30 cellular contexts compared by ENCODE assay signal in genomic region chr5:84433461-84433860, GRCh38. TPM values are rescaled to one million over a fixed set of nuclear protein-coding genes. Genes with fewer than 3 reads are reported as not detected.
DNase-seq lines count a peak whose midpoint lies in the region; ATAC-seq, FAIRE-seq and TF ChIP-seq lines count a peak whose summit lies in the region.
"Had no signal": no experiment of that assay in that cellular context is flagged by ENCODE, and none has a peak within 500 bp of the region (broad histone marks: within the 10 kb centered on the region; RNA-seq: fewer than 3 reads in every experiment).

No MANE protein-coding gene starts in this region.

- no peak overlapping the region for H2AFZ ChIP-seq in astrocyte (ENCODE audit: low read depth, low read length)

- intact Hi-C loops in heart right ventricle (cut with DNase I) (no loop called here), posterior cingulate gyrus (cut with DNase I) (no loop called here), stomach (cut with DNase I; ENCODE audit: low total_unique reads) (no loop called here)

- H3K9ac ChIP-seq in astrocyte (ENCODE audit: low read length): no peak overlapping the region

- H3K27me3 ChIP-seq in astrocyte (ENCODE audit: insufficient read depth, low read length) (no peaks in the 10 kb centered on the region), heart right ventricle (no peaks in the 10 kb centered on the region), stomach (no peaks in the 10 kb centered on the region)
- H3K27me3 ChIP-seq: adrenal gland, cardiac muscle cell, ovary, right atrium auricular region, thyroid gland had no signal

- H3K27ac Mint-ChIP-seq in astrocyte (ENCODE audit: unreplicated experiment): peak overlapping the region; percentile 77
- H3K27ac Mint-ChIP-seq: CD4-positive, alpha-beta memory T cell; natural killer cell had no signal

- no peaks in the 10 kb centered on the region for H3K79me2 ChIP-seq in astrocyte (ENCODE audit: insufficient read depth, low read length)

- peaks cover 4% of the 10 kb centered on the region for H3K36me3 Mint-ChIP-seq in astrocyte (ENCODE audit: low read depth, unreplicated experiment)
- H3K36me3 Mint-ChIP-seq: CD4-positive, alpha-beta memory T cell; natural killer cell had no signal

- peaks cover 6% of the 10 kb centered on the region for H3K9me3 Mint-ChIP-seq in astrocyte (ENCODE audit: unreplicated experiment)

- H3K4me3 ChIP-seq in astrocyte (ENCODE audit: insufficient read depth, low read depth, low read length) (no peak overlapping the region), fibroblast of pulmonary artery (replicated peaks; ENCODE audit: low read depth, low read length) (no peak overlapping the region), heart right ventricle (no peak overlapping the region), stomach (no peak overlapping the region)
- H3K4me3 ChIP-seq: adrenal gland, cardiac muscle cell, ovary, right atrium auricular region, SK-N-MC, thyroid gland had no signal

- peaks cover 34% of the 10 kb centered on the region for H3K4me1 ChIP-seq in astrocyte (ENCODE audit: insufficient read depth, low read length)
- H3K4me1 ChIP-seq in heart right ventricle: no peaks in the 10 kb centered on the region
- H3K4me1 ChIP-seq in stomach: no peaks in the 10 kb centered on the region
- H3K4me1 ChIP-seq: adrenal gland, right atrium auricular region, thyroid gland had no signal

- no peak overlapping the region for H3K4me3 Mint-ChIP-seq in astrocyte (ENCODE audit: unreplicated experiment)
- H3K4me3 Mint-ChIP-seq: CD4-positive, alpha-beta memory T cell; natural killer cell had no signal

- H3K27ac ChIP-seq in astrocyte (ENCODE audit: low read depth, low read length) (no peak overlapping the region), heart right ventricle (no peak overlapping the region), stomach (no peak overlapping the region)
- H3K27ac ChIP-seq: adrenal gland, cardiac muscle cell, ovary, right atrium auricular region, RWPE1, SK-N-MC, thyroid gland, VCaP had no signal

- TF ChIP-seq CTCF in astrocyte (IDR thresholded peaks at IDR 0.05; ENCODE audit: insufficient read depth, low read depth, low read length) (no peak), fibroblast of pulmonary artery (IDR thresholded peaks at IDR 0.05; ENCODE audit: low read length, missing control alignments) (no peak), heart right ventricle (IDR thresholded peaks at IDR 0.05) (no peak), stomach (IDR thresholded peaks at IDR 0.05) (no peak)

- DNase-seq in HT1080 (ENCODE audit: low read depth): peak; percentile 21
- peak; percentile 84 for DNase-seq in astrocyte (ENCODE audit: low read depth)
- DNase-seq in fibroblast of pulmonary artery (ENCODE audit: low read depth): peak; percentile 80
- no peak for DNase-seq in heart right ventricle
- DNase-seq in posterior cingulate gyrus: no peak
- no peak for DNase-seq in stomach
- DNase-seq in NCI-H446 (lab: John Stamatoyannopoulos, UW): no peak
- DNase-seq: activated CD4-positive, alpha-beta T cell treated with anti-CD3 and anti-CD28 coated beads for 48 hours; activated naive CD4-positive, alpha-beta T cell; activated T-cell treated with anti-CD3 and anti-CD28 coated beads, Interleukin-2, amount 50 U/mL, for 48 hours; adrenal gland; CD4-positive, alpha-beta memory T cell; cortex of kidney; Kasumi-1; natural killer cell; NCI-H1048; NCI-H187; NCI-H69; ovary; stimulated activated naive CD8-positive, alpha-beta T cell treated with anti-CD3 and anti-CD28 coated beads, Interleukin-15, Interleukin-2, amounts not matched to agents 100 U/mL and 50 U/mL, for 24 hours; T-helper 2 cell; thyroid gland had no signal

- no peak for ATAC-seq in heart right ventricle
- ATAC-seq: left lobe of liver; natural killer cell; stimulated activated naive CD8-positive, alpha-beta T cell treated with anti-CD3 and anti-CD28 coated beads, Interleukin-15, Interleukin-2, amounts not matched to agents 100 U/mL and 50 U/mL, for 24 hours had no signal

- H4K20me1 ChIP-seq in astrocyte (ENCODE audit: insufficient read depth, low read length): no peaks in the 10 kb centered on the region

- H3K36me3 ChIP-seq in astrocyte (ENCODE audit: insufficient read depth, low read length) (no peaks in the 10 kb centered on the region), heart right ventricle (no peaks in the 10 kb centered on the region), stomach (no peaks in the 10 kb centered on the region)
- H3K36me3 ChIP-seq: adrenal gland, cardiac muscle cell, ovary, right atrium auricular region, thyroid gland had no signal

- no peak for TF ChIP-seq EP300 in stomach (IDR thresholded peaks at IDR 0.05)

- WGBS in heart right ventricle, 2 donors: 67 to 71% methylated on average over 1 of the region's 1 CpG
- WGBS in stomach, 5 donors: 78 to 100% (median 91%) methylated on average over 1 of the region's 1 CpG

- no peaks in the 10 kb centered on the region for H3K27me3 Mint-ChIP-seq in astrocyte (ENCODE audit: low read depth, unreplicated experiment)
- H3K27me3 Mint-ChIP-seq: CD4-positive, alpha-beta memory T cell had no signal

- H3K4me2 ChIP-seq in astrocyte (ENCODE audit: low read length): peak overlapping the region; percentile 27

- H3K4me1 Mint-ChIP-seq in astrocyte (ENCODE audit: low read depth, unreplicated experiment): peaks cover 59% of the 10 kb centered on the region
- H3K4me1 Mint-ChIP-seq: CD4-positive, alpha-beta memory T cell; natural killer cell had no signal

- no peak for TF ChIP-seq POLR2A in stomach (IDR thresholded peaks at IDR 0.05)

- no peaks in the 10 kb centered on the region for H3K9me3 ChIP-seq in astrocyte (ENCODE audit: insufficient read depth, low read depth, low read length)
- peaks cover 0 to 5% (median 0%) of the 10 kb centered on the region in 11 donors for H3K9me3 ChIP-seq in heart right ventricle
- H3K9me3 ChIP-seq in stomach: peaks cover 0 to under 1% (median 0%) of the 10 kb centered on the region in 4 donors
- H3K9me3 ChIP-seq: adrenal gland, ovary, right atrium auricular region, thyroid gland had no signal

- peak; percentile 20 for FAIRE-seq in astrocyte (lab: Jason Lieb, UNC)
- FAIRE-seq: G401.6, H1 had no signal

RNA-seq across cellular contexts. Expression of gene EDIL3, which starts 48.8 kb away (rescaled TPM):
- 2.4 and 3.0 TPM in 2 replicates for total RNA-seq in HT1080 (2014; rRNA removed; shearing (Covaris generic))
- polyA plus RNA-seq in HT1080 (2015; cell fraction: cytosol; rRNA removed): 11.3 and 18.5 TPM in 2 replicates
- 37.9 and 39.4 TPM in 2 replicates for polyA plus RNA-seq in HT1080 (2015; cell fraction: nucleus; rRNA removed)
- total RNA-seq in astrocyte (226 and 284 TPM in 2 replicates), heart right ventricle (10 to 100 TPM in 1 of 10 donors, 1 to 10 TPM in 9; 2.4 to 10.0 (median 4.8) TPM), stomach (10 to 100 TPM in 4 of 5 donors, 1 to 10 TPM in 1; 2.3 to 75.0 (median 22.3) TPM)
- polyA plus RNA-seq in heart right ventricle (1 to 10 TPM; 1.6 to 1.8 TPM), stomach (1 to 10 TPM; 5.6 to 9.0 (median 8.1) TPM)
- total RNA-seq: CD4-positive, alpha-beta memory T cell; natural killer cell had no signal
- polyA plus RNA-seq: CD4-positive, alpha-beta memory T cell had no signal

Comparison
In these comparisons a context has a peak if more than half of its experiments do, and no peak if none do; other contexts are left out.
1. DNase-seq: peak in HT1080 (single experiment), astrocyte (single experiment) and fibroblast of pulmonary artery (single experiment); none in heart right ventricle (0 of 2), posterior cingulate gyrus (0 of 10), stomach (single experiment) and NCI-H446 (0 of 2).